ENCODE assay signal across 1 cellular context in genomic region chr2:8086796-8087479, GRCh38.
A peak's percentile ranks its signal among the peaks of the same experiment; 100 is the strongest.
TF ChIP-seq lines count a peak whose summit lies in the region.

No MANE protein-coding gene starts in this region.

TF ChIP-seq in IMR-90, 13 proteins besides CTCF, POLR2A, EP300 and RAD21:
- TF ChIP-seq, protein P1, sequence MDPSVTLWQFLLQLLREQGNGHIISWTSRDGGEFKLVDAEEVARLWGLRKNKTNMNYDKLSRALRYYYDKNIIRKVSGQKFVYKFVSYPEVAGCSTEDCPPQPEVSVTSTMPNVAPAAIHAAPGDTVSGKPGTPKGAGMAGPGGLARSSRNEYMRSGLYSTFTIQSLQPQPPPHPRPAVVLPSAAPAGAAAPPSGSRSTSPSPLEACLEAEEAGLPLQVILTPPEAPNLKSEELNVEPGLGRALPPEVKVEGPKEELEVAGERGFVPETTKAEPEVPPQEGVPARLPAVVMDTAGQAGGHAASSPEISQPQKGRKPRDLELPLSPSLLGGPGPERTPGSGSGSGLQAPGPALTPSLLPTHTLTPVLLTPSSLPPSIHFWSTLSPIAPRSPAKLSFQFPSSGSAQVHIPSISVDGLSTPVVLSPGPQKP (IDR thresholded peaks at IDR 0.05; ENCODE audit: borderline replicate concordance, low read depth, low read length) = no peak
- TF ChIP-seq MAFK (IDR thresholded peaks at IDR 0.05; ENCODE audit: low read depth, low read length) (no peak), NFE2L2 (IDR thresholded peaks at IDR 0.05; ENCODE audit: low read depth, low read length) (0 out of 2 replicates have a peak, but pooled peaks have one; percentile 33), CHD1 (IDR thresholded peaks at IDR 0.05; ENCODE audit: low read depth, low read length) (no peak), MXI1 (IDR thresholded peaks at IDR 0.05; ENCODE audit: borderline replicate concordance, low read depth, low read length) (no peak), BHLHE40 (IDR thresholded peaks at IDR 0.05; ENCODE audit: low read depth, low read length) (peak; percentile 36; the same call in 1 of the 2 replicates), RFX5 (IDR thresholded peaks at IDR 0.05; ENCODE audit: low read depth, low read length) (no peak), SMC3 (IDR thresholded peaks at IDR 0.05; ENCODE audit: low read depth, low read length) (no peak), CEBPB (IDR thresholded peaks at IDR 0.05; ENCODE audit: low read depth, low read length) (peak; percentile 90), RCOR1 (IDR thresholded peaks at IDR 0.05; ENCODE audit: insufficient replicate concordance, low read length) (no peak), FOS (IDR thresholded peaks at IDR 0.05; ENCODE audit: low read depth, low read length) (peak; percentile 98), MAZ (IDR thresholded peaks at IDR 0.05; ENCODE audit: borderline replicate concordance, low read depth, low read length) (no peak)
- TF ChIP-seq, protein P2, sequence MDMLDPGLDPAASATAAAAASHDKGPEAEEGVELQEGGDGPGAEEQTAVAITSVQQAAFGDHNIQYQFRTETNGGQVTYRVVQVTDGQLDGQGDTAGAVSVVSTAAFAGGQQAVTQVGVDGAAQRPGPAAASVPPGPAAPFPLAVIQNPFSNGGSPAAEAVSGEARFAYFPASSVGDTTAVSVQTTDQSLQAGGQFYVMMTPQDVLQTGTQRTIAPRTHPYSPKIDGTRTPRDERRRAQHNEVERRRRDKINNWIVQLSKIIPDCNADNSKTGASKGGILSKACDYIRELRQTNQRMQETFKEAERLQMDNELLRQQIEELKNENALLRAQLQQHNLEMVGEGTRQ (IDR thresholded peaks at IDR 0.05; ENCODE audit: low read depth, low read length) = no peak
